ENCODE assay signal across 28 cellular contexts in genomic region chr4:109916003-109916399, GRCh38. TPM values are rescaled to one million over a fixed set of nuclear protein-coding genes. Genes with fewer than 3 reads are reported as not detected.
DNase-seq lines count a peak whose midpoint lies in the region; ATAC-seq and TF ChIP-seq lines count a peak whose summit lies in the region.
"Had no signal": no experiment of that assay in that cellular context is flagged by ENCODE, and none has a peak within 500 bp of the region (broad histone marks: within the 10 kb centered on the region; RNA-seq: fewer than 3 reads in every experiment).

No MANE protein-coding gene starts in this region.

- in situ Hi-C loops in brain microvascular endothelial cell (cut with HindIII; ENCODE audit: low pct_ligation_motif_present, low sequenced_read_pairs), result no loop called here

- no peaks in the 10 kb centered on the region for H3K9me3 ChIP-seq in skeletal muscle tissue (ENCODE audit: control insufficient read depth in 3 of 3, low read length in 3 of 3)
- H3K9me3 ChIP-seq: A549 had no signal

- peak; percentile 12 for DNase-seq in activated CD4-positive, alpha-beta memory T cell treated with anti-CD3 and anti-CD28 coated beads for 36 hours
- DNase-seq in activated CD4-positive, alpha-beta memory T cell treated with anti-CD3 and anti-CD28 coated beads, Interleukin-2, amount 10 ng/mL, durations not matched to agents 7 days and 5 days, result no peak
- no peak for DNase-seq in brain microvascular endothelial cell
- DNase-seq in dermis blood vessel endothelial cell, result no peak
- DNase-seq: activated CD4-positive, alpha-beta T cell treated with anti-CD3 and anti-CD28 coated beads, Interleukin-2, amount 10 ng/mL, durations not matched to agents 7 days and 5 days; activated CD8-positive, alpha-beta memory T cell treated with anti-CD3 and anti-CD28 coated beads, Interleukin-2, amount 50 U/mL, for 4 hours; COR-L47; DND-41; GOT3; KBM-7; left cardiac atrium; MV-4-11; naive thymus-derived CD8-positive, alpha-beta T cell; NCI-H1694; NCI-H2171 treated with DMSO at 0.1 percent for 48 hours; NCI-H526; SHP77; stimulated activated CD4-positive, alpha-beta T cell treated with anti-CD3 and anti-CD28 coated beads, Interleukin-15, amount 100 ng/mL, for 24 hours; T-helper 1 cell had no signal

- no peak overlapping the region for H3K27ac Mint-ChIP-seq in activated CD4-positive, alpha-beta memory T cell treated with anti-CD3 and anti-CD28 coated beads for 36 hours
- H3K27ac Mint-ChIP-seq in activated CD4-positive, alpha-beta memory T cell treated with anti-CD3 and anti-CD28 coated beads, Interleukin-2, amount 10 ng/mL, durations not matched to agents 7 days and 5 days, result no peak overlapping the region
- peak overlapping the region in 2 of 5 experiments; percentile 21 to 76 for H3K27ac Mint-ChIP-seq in brain
- H3K27ac Mint-ChIP-seq: activated CD4-positive, alpha-beta T cell treated with anti-CD3 and anti-CD28 coated beads, Interleukin-2, amount 10 ng/mL, durations not matched to agents 7 days and 5 days; memory B cell; naive thymus-derived CD8-positive, alpha-beta T cell had no signal

- ATAC-seq in HG03025 (IDR thresholded peaks at IDR 0.05; ENCODE audit: low FRiP score, unreplicated experiment) (peak; percentile 46), GM21529 (IDR thresholded peaks at IDR 0.05; ENCODE audit: unreplicated experiment) (no peak)
- ATAC-seq: A549; left cardiac atrium; naive thymus-derived CD8-positive, alpha-beta T cell; sciatic nerve had no signal

- CTCF ChIA-PET in activated CD4-positive, alpha-beta memory T cell treated with anti-CD3 and anti-CD28 coated beads for 36 hours (lab: Charles Lee), result no interaction called here
- CTCF ChIA-PET in activated CD4-positive, alpha-beta memory T cell treated with anti-CD3 and anti-CD28 coated beads, Interleukin-2, amount 10 ng/mL, durations not matched to agents 7 days and 5 days (lab: Charles Lee), result no interaction called here

- no peak overlapping the region for H3K4me3 Mint-ChIP-seq in activated CD4-positive, alpha-beta memory T cell treated with anti-CD3 and anti-CD28 coated beads for 36 hours
- no peak overlapping the region for H3K4me3 Mint-ChIP-seq in activated CD4-positive, alpha-beta memory T cell treated with anti-CD3 and anti-CD28 coated beads, Interleukin-2, amount 10 ng/mL, durations not matched to agents 7 days and 5 days
- peak overlapping the region in 3 of 5 experiments; percentile 50 to 76 (median 63) for H3K4me3 Mint-ChIP-seq in brain
- H3K4me3 Mint-ChIP-seq: activated CD4-positive, alpha-beta T cell treated with anti-CD3 and anti-CD28 coated beads, Interleukin-2, amount 10 ng/mL, durations not matched to agents 7 days and 5 days; memory B cell; naive thymus-derived CD8-positive, alpha-beta T cell had no signal

- H3K27ac ChIP-seq in skeletal muscle tissue (ENCODE audit: low read depth, low read length) (peak overlapping the region; percentile 95), brain microvascular endothelial cell (no peak overlapping the region)
- H3K27ac ChIP-seq: A549, coronary artery had no signal

- peak overlapping the region; percentile 69 to 75 (median 73) for H3K9ac ChIP-seq in skeletal muscle tissue (ENCODE audit: low read depth in 1 of 3, low read length in 3 of 3)

- peaks cover 0 to 20% (median 10%) of the 10 kb centered on the region in 3 donors for H3K4me1 ChIP-seq in skeletal muscle tissue (ENCODE audit: control insufficient read depth in 3 of 3, insufficient read depth in 3 of 3, low read length in 3 of 3)

- TF ChIP-seq CTCF in brain (conservative IDR thresholded peaks at IDR 0.05), result no peak
- no peak for TF ChIP-seq CTCF in brain microvascular endothelial cell (IDR thresholded peaks at IDR 0.05; ENCODE audit: low read depth, low read length, missing control alignments)

- H3K36me3 Mint-ChIP-seq in activated CD4-positive, alpha-beta memory T cell treated with anti-CD3 and anti-CD28 coated beads for 36 hours, result no peaks in the 10 kb centered on the region
- H3K36me3 Mint-ChIP-seq in activated CD4-positive, alpha-beta memory T cell treated with anti-CD3 and anti-CD28 coated beads, Interleukin-2, amount 10 ng/mL, durations not matched to agents 7 days and 5 days (ENCODE audit: low read depth), result no peaks in the 10 kb centered on the region
- H3K36me3 Mint-ChIP-seq in brain, result no peaks in the 10 kb centered on the region
- H3K36me3 Mint-ChIP-seq: memory B cell; naive thymus-derived CD8-positive, alpha-beta T cell had no signal

- intact Hi-C loops in activated CD4-positive, alpha-beta memory T cell treated with anti-CD3 and anti-CD28 coated beads for 36 hours (cut with micrococcal nuclease), result no loop called here

- H3K27me3 ChIP-seq in skeletal muscle tissue (ENCODE audit: control insufficient read depth in 3 of 3, insufficient read depth in 3 of 3, low read length in 3 of 3) (no peaks in the 10 kb centered on the region), brain microvascular endothelial cell (replicated peaks) (no peaks in the 10 kb centered on the region)

- POLR2A ChIA-PET in activated CD4-positive, alpha-beta memory T cell treated with anti-CD3 and anti-CD28 coated beads for 36 hours (lab: Charles Lee), result no interaction called here
- POLR2A ChIA-PET in activated CD4-positive, alpha-beta memory T cell treated with anti-CD3 and anti-CD28 coated beads, Interleukin-2, amount 10 ng/mL, durations not matched to agents 7 days and 5 days (lab: Charles Lee), result no interaction called here

- no peaks in the 10 kb centered on the region for H3K9me3 Mint-ChIP-seq in activated CD4-positive, alpha-beta memory T cell treated with anti-CD3 and anti-CD28 coated beads for 36 hours
- H3K9me3 Mint-ChIP-seq in activated CD4-positive, alpha-beta memory T cell treated with anti-CD3 and anti-CD28 coated beads, Interleukin-2, amount 10 ng/mL, durations not matched to agents 7 days and 5 days, result no peaks in the 10 kb centered on the region
- H3K9me3 Mint-ChIP-seq in brain, result no peaks in the 10 kb centered on the region
- H3K9me3 Mint-ChIP-seq: activated CD4-positive, alpha-beta T cell treated with anti-CD3 and anti-CD28 coated beads, Interleukin-2, amount 10 ng/mL, durations not matched to agents 7 days and 5 days; memory B cell; naive thymus-derived CD8-positive, alpha-beta T cell had no signal

- H3K4me1 Mint-ChIP-seq in activated CD4-positive, alpha-beta memory T cell treated with anti-CD3 and anti-CD28 coated beads for 36 hours (ENCODE audit: low read depth), result no peaks in the 10 kb centered on the region
- H3K4me1 Mint-ChIP-seq in activated CD4-positive, alpha-beta memory T cell treated with anti-CD3 and anti-CD28 coated beads, Interleukin-2, amount 10 ng/mL, durations not matched to agents 7 days and 5 days, result no peaks in the 10 kb centered on the region
- H3K4me1 Mint-ChIP-seq in brain, result peaks cover 53% of the 10 kb centered on the region
- H3K4me1 Mint-ChIP-seq: activated CD4-positive, alpha-beta T cell treated with anti-CD3 and anti-CD28 coated beads, Interleukin-2, amount 10 ng/mL, durations not matched to agents 7 days and 5 days; naive thymus-derived CD8-positive, alpha-beta T cell had no signal

- H3K27me3 Mint-ChIP-seq in activated CD4-positive, alpha-beta memory T cell treated with anti-CD3 and anti-CD28 coated beads for 36 hours, result peaks cover 15% of the 10 kb centered on the region
- peaks cover 25% of the 10 kb centered on the region for H3K27me3 Mint-ChIP-seq in activated CD4-positive, alpha-beta memory T cell treated with anti-CD3 and anti-CD28 coated beads, Interleukin-2, amount 10 ng/mL, durations not matched to agents 7 days and 5 days
- peaks cover 4% of the 10 kb centered on the region for H3K27me3 Mint-ChIP-seq in brain

- H3K4me3 ChIP-seq in skeletal muscle tissue (ENCODE audit: low read length in 3 of 3) (peak overlapping the region; percentile 74 to 81 (median 77)), brain microvascular endothelial cell (ENCODE audit: low read depth, low read length) (no peak overlapping the region)
- H3K4me3 ChIP-seq: A549, coronary artery had no signal

- H3K36me3 ChIP-seq in skeletal muscle tissue (ENCODE audit: control insufficient read depth in 3 of 3, insufficient read depth in 3 of 3, low read length in 3 of 3), result no peaks in the 10 kb centered on the region
- H3K36me3 ChIP-seq in brain microvascular endothelial cell (replicated peaks), result no peaks in the 10 kb centered on the region

RNA-seq across cellular contexts. Expression of gene EGF, which starts 3.3 kb away (rescaled TPM):
- total RNA-seq in activated CD4-positive, alpha-beta memory T cell treated with anti-CD3 and anti-CD28 coated beads for 36 hours, result not detected
- total RNA-seq in activated CD4-positive, alpha-beta memory T cell treated with anti-CD3 and anti-CD28 coated beads, Interleukin-2, amount 10 ng/mL, durations not matched to agents 7 days and 5 days, result not detected
- 0.07 TPM for polyA plus RNA-seq in brain (ENCODE audit: insufficient read depth, low read depth, low replicate concordance)
- 24.5 TPM for total RNA-seq in skeletal muscle tissue
- under 0.01 and 1.0 TPM in 2 replicates for total RNA-seq in dermis blood vessel endothelial cell
- total RNA-seq: activated CD4-positive, alpha-beta T cell treated with anti-CD3 and anti-CD28 coated beads, Interleukin-2, amount 10 ng/mL, durations not matched to agents 7 days and 5 days; naive thymus-derived CD8-positive, alpha-beta T cell; subcutaneous adipose tissue had no signal
- polyA plus RNA-seq: naive thymus-derived CD8-positive, alpha-beta T cell had no signal

Comparison
In these comparisons a context has a peak if more than half of its experiments do, and no peak if none do; other contexts are left out.
1. H3K4me3 Mint-ChIP-seq: peak in brain (3 of 5); none in activated CD4-positive, alpha-beta memory T cell treated with anti-CD3 and anti-CD28 coated beads for 36 hours (single experiment) and activated CD4-positive, alpha-beta memory T cell treated with anti-CD3 and anti-CD28 coated beads, Interleukin-2, amount 10 ng/mL, durations not matched to agents 7 days and 5 days (single experiment).
2. RNA of gene EGF, which starts 3.3 kb away (total RNA-seq): 24.5 TPM in skeletal muscle tissue (single experiment); under 0.01 to 1.0 TPM in dermis blood vessel endothelial cell, not detected in activated CD4-positive, alpha-beta memory T cell treated with anti-CD3 and anti-CD28 coated beads for 36 hours and not detected in activated CD4-positive, alpha-beta memory T cell treated with anti-CD3 and anti-CD28 coated beads, Interleukin-2, amount 10 ng/mL, durations not matched to agents 7 days and 5 days; every median in the first group is over 10 times any median in the second.